In the genomic region with DNA sequence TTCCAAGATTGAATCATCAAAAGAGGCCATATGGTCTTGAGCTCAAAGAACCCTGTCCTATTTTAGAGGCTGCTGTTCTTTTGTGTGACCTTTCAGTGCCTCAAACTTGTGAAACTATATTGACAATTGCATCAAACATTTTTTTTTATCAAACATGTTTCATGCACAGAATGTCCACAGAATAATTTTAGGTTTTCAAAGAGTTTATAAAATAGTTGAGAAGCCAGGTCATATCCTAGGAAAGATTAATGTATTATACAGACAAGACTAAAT, we compare ENCODE assay signal across 10 cellular contexts.
DNase-seq lines count a peak whose midpoint lies in the region; ATAC-seq, FAIRE-seq and TF ChIP-seq lines count a peak whose summit lies in the region.
"Had no signal": no experiment of that assay in that cellular context is flagged by ENCODE, and none has a peak within 500 bp of the region (broad histone marks: within the 10 kb centered on the region; RNA-seq: fewer than 3 reads in every experiment).

No MANE protein-coding gene starts in this region.

- no peak for FAIRE-seq in D721Med (lab: Jason Lieb, UNC)

- no peaks in the 10 kb centered on the region for H3K9me3 Mint-ChIP-seq in natural killer cell treated with Interleukin-12 subunit alpha and Interleukin-12 subunit beta and Interleukin-15 and Interleukin-18, amount 100 ng/mL, for 72 hours
- no peaks in the 10 kb centered on the region for H3K9me3 Mint-ChIP-seq in natural killer cell
- no peaks in the 10 kb centered on the region for H3K9me3 Mint-ChIP-seq in activated T-helper 17 cell treated with anti-CD3 and anti-CD28 coated beads, Interleukin-2, amount 50 U/mL, for 72 hours
- H3K9me3 Mint-ChIP-seq: CD8-positive, alpha-beta memory T cell had no signal

- DNase-seq in natural killer cell treated with Interleukin-12 subunit alpha and Interleukin-12 subunit beta and Interleukin-15 and Interleukin-18, amount 100 ng/mL, for 72 hours (ENCODE audit: low spot score) = no peak
- DNase-seq in natural killer cell = no peak
- DNase-seq in D721Med (ENCODE audit: insufficient read length, low spot score) = no peak
- DNase-seq in stimulated activated CD4-positive, alpha-beta T cell treated with anti-CD3 and anti-CD28 coated beads, Interleukin-15, amount 100 ng/mL, for 24 hours = no peak
- DNase-seq: CD8-positive, alpha-beta memory T cell; NCI-H187 treated with DMSO at 0.1 percent for 48 hours had no signal

- no peaks in the 10 kb centered on the region for H3K27me3 Mint-ChIP-seq in natural killer cell treated with Interleukin-12 subunit alpha and Interleukin-12 subunit beta and Interleukin-15 and Interleukin-18, amount 100 ng/mL, for 72 hours
- H3K27me3 Mint-ChIP-seq in natural killer cell (ENCODE audit: low read depth in 2 of 2) = no peaks in the 10 kb centered on the region
- H3K27me3 Mint-ChIP-seq in activated T-helper 17 cell treated with anti-CD3 and anti-CD28 coated beads, Interleukin-2, amount 50 U/mL, for 72 hours = no peaks in the 10 kb centered on the region
- H3K27me3 Mint-ChIP-seq: CD8-positive, alpha-beta memory T cell had no signal

- ATAC-seq in natural killer cell treated with Interleukin-12 subunit alpha and Interleukin-12 subunit beta and Interleukin-15 and Interleukin-18, amount 100 ng/mL, for 72 hours = peak in 1 of 2 donors; percentile 14
- no peak for ATAC-seq in natural killer cell
- peak; percentile 18 for ATAC-seq in HG02571 (IDR thresholded peaks at IDR 0.05; ENCODE audit: unreplicated experiment)
- peak; percentile 19 for ATAC-seq in activated T-helper 17 cell treated with anti-CD3 and anti-CD28 coated beads, Interleukin-2, amount 50 U/mL, for 72 hours (replicated peaks)
- no peak for ATAC-seq in GM19328 (IDR thresholded peaks at IDR 0.05; ENCODE audit: unreplicated experiment)
- no peak for ATAC-seq in GM18505 (IDR thresholded peaks at IDR 0.05; ENCODE audit: unreplicated experiment)

- peaks cover 57 to 64% of the 10 kb centered on the region in 2 donors for H3K4me1 Mint-ChIP-seq in natural killer cell treated with Interleukin-12 subunit alpha and Interleukin-12 subunit beta and Interleukin-15 and Interleukin-18, amount 100 ng/mL, for 72 hours (ENCODE audit: low read depth in 2 of 2)
- H3K4me1 Mint-ChIP-seq in natural killer cell = peaks cover 39 to 40% of the 10 kb centered on the region in 2 donors
- H3K4me1 Mint-ChIP-seq in activated T-helper 17 cell treated with anti-CD3 and anti-CD28 coated beads, Interleukin-2, amount 50 U/mL, for 72 hours = peaks cover 56% of the 10 kb centered on the region

- TF ChIP-seq CTCF in natural killer cell (IDR thresholded peaks at IDR 0.05) (no peak), D721Med (IDR thresholded peaks at IDR 0.05; ENCODE audit: insufficient read depth, missing control alignments) (no peak)

- H3K4me3 Mint-ChIP-seq in natural killer cell treated with Interleukin-12 subunit alpha and Interleukin-12 subunit beta and Interleukin-15 and Interleukin-18, amount 100 ng/mL, for 72 hours = peak overlapping the region; percentile 33
- no peak overlapping the region for H3K4me3 Mint-ChIP-seq in natural killer cell
- H3K4me3 Mint-ChIP-seq in activated T-helper 17 cell treated with anti-CD3 and anti-CD28 coated beads, Interleukin-2, amount 50 U/mL, for 72 hours = peak overlapping the region; percentile 76
- H3K4me3 Mint-ChIP-seq: CD8-positive, alpha-beta memory T cell had no signal

- peak overlapping the region; percentile 85 to 93 for H3K27ac Mint-ChIP-seq in natural killer cell treated with Interleukin-12 subunit alpha and Interleukin-12 subunit beta and Interleukin-15 and Interleukin-18, amount 100 ng/mL, for 72 hours
- no peak overlapping the region for H3K27ac Mint-ChIP-seq in natural killer cell
- H3K27ac Mint-ChIP-seq in activated T-helper 17 cell treated with anti-CD3 and anti-CD28 coated beads, Interleukin-2, amount 50 U/mL, for 72 hours = peak overlapping the region; percentile 90

- peaks cover 49% of the 10 kb centered on the region for H3K36me3 Mint-ChIP-seq in natural killer cell treated with Interleukin-12 subunit alpha and Interleukin-12 subunit beta and Interleukin-15 and Interleukin-18, amount 100 ng/mL, for 72 hours
- peaks cover 9% of the 10 kb centered on the region for H3K36me3 Mint-ChIP-seq in natural killer cell
- peaks cover 90% of the 10 kb centered on the region for H3K36me3 Mint-ChIP-seq in activated T-helper 17 cell treated with anti-CD3 and anti-CD28 coated beads, Interleukin-2, amount 50 U/mL, for 72 hours (ENCODE audit: low read depth)

- no peak for TF ChIP-seq POLR2A in GM18505 (IDR thresholded peaks at IDR 0.05; ENCODE audit: borderline replicate concordance, extremely low read depth, insufficient read depth, insufficient read length)

- intact Hi-C loops in natural killer cell (cut with micrococcal nuclease) = no loop called here

Comparison
In these comparisons a context has a peak if more than half of its experiments do, and no peak if none do; other contexts are left out.
1. H3K27ac Mint-ChIP-seq: peak in natural killer cell treated with Interleukin-12 subunit alpha and Interleukin-12 subunit beta and Interleukin-15 and Interleukin-18, amount 100 ng/mL, for 72 hours (2 of 2) and activated T-helper 17 cell treated with anti-CD3 and anti-CD28 coated beads, Interleukin-2, amount 50 U/mL, for 72 hours (single experiment); none in natural killer cell (0 of 2).
2. ATAC-seq: peak in HG02571 (single experiment) and activated T-helper 17 cell treated with anti-CD3 and anti-CD28 coated beads, Interleukin-2, amount 50 U/mL, for 72 hours (single experiment); none in natural killer cell (0 of 3), GM19328 (single experiment) and GM18505 (single experiment).